8 cellular contexts compared by ENCODE assay signal in genomic region chrX:13734278-13735172, GRCh38. TPM values are rescaled to one million over a fixed set of nuclear protein-coding genes. Genes with fewer than 3 reads are reported as not detected.
DNase-seq lines count a peak whose midpoint lies in the region; ATAC-seq and TF ChIP-seq lines count a peak whose summit lies in the region.

A gene with protein sequence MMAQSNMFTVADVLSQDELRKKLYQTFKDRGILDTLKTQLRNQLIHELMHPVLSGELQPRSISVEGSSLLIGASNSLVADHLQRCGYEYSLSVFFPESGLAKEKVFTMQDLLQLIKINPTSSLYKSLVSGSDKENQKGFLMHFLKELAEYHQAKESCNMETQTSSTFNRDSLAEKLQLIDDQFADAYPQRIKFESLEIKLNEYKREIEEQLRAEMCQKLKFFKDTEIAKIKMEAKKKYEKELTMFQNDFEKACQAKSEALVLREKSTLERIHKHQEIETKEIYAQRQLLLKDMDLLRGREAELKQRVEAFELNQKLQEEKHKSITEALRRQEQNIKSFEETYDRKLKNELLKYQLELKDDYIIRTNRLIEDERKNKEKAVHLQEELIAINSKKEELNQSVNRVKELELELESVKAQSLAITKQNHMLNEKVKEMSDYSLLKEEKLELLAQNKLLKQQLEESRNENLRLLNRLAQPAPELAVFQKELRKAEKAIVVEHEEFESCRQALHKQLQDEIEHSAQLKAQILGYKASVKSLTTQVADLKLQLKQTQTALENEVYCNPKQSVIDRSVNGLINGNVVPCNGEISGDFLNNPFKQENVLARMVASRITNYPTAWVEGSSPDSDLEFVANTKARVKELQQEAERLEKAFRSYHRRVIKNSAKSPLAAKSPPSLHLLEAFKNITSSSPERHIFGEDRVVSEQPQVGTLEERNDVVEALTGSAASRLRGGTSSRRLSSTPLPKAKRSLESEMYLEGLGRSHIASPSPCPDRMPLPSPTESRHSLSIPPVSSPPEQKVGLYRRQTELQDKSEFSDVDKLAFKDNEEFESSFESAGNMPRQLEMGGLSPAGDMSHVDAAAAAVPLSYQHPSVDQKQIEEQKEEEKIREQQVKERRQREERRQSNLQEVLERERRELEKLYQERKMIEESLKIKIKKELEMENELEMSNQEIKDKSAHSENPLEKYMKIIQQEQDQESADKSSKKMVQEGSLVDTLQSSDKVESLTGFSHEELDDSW (plus strand): TSS chrX:13734748. CDS start chrX:13735072, 324 bp downstream.
Gene TRAPPC2 (minus strand): TSS chrX:13734620. CDS start chrX:13719963, 14,657 bp downstream.

- H3K27me3 ChIP-seq in spleen (replicated peaks in 1 of 7): peaks cover 0 to 11% (median 0%) of the 10 kb centered on the region in 7 donors

- DNase-seq in AG09309 (ENCODE audit: low read depth) (peak; percentile 90), NCI-H345 treated with DMSO at 0.1 percent for 48 hours (lab: John Stamatoyannopoulos, UW; ENCODE audit: unreplicated experiment) (peak; percentile 81), inferior parietal cortex (ENCODE audit: extremely low spot score) (peak; percentile 88), spleen (peak; percentile 97)
- DNase-seq in activated CD4-positive, CD25-positive, alpha-beta regulatory T cell (lab: John Stamatoyannopoulos, UW): peak; percentile 59 to 76 (median 70)
- DNase-seq in central memory CD4-positive, alpha-beta T cell: peak; percentile 91

- intact Hi-C loops in spleen (cut with DNase I; ENCODE audit: low total_unique reads): no loop called here

- peak; percentile 54 to 93 (median 68) for TF ChIP-seq POLR2A in spleen (IDR thresholded peaks at IDR 0.05)

- peaks cover 0 to 17% (median 0%) of the 10 kb centered on the region in 6 donors for H3K36me3 ChIP-seq in spleen

- peak within 1 kb of the TSS; percentile 92 for H3K4me3 ChIP-seq in AG09309 (ENCODE audit: control insufficient read depth, low read depth, low read length)
- H3K4me3 ChIP-seq in spleen: peak within 1 kb of the TSS; percentile 45 to 89 (median 64)

- H3K27ac ChIP-seq in spleen: peak within 1 kb of the TSS; percentile 90 to 98 (median 94)

- peaks cover 0 to 11% (median 0%) of the 10 kb centered on the region in 8 donors for H3K9me3 ChIP-seq in spleen

- WGBS in spleen, 5 donors: 0 to 11% (median 2%) methylated on average over 11 to 75 of the region's 75 CpGs

- H3K4me1 ChIP-seq in spleen: peaks cover 6 to 63% (median 40%) of the 10 kb centered on the region in 6 donors

- TF ChIP-seq CTCF in AG09309 (IDR thresholded peaks at IDR 0.05; ENCODE audit: control insufficient read depth, insufficient read depth, low read depth, low read length, missing control alignments): no peak
- TF ChIP-seq CTCF in spleen (IDR thresholded peaks at IDR 0.05 in 8 of 11, conservative IDR thresholded peaks at IDR 0.05 in 3 of 11): peak in 2 of 11 experiments; percentile 6 to 15

- ATAC-seq in GM19023 (IDR thresholded peaks at IDR 0.05; ENCODE audit: unreplicated experiment): peak; percentile 97
- ATAC-seq in HG03280 (IDR thresholded peaks at IDR 0.05; ENCODE audit: unreplicated experiment): peak; percentile 93

RNA-seq across cellular contexts. Expression of the first gene that starts in this region (rescaled TPM):
- 10 to 100 TPM; 33.6 to 54.8 (median 47.7) TPM for total RNA-seq in spleen
- polyA plus RNA-seq in spleen: 100 to 1,000 TPM in 1 of 3 donors, 10 to 100 TPM in 2; 52.1 to 138 (median 54.0) TPM

RNA-seq across cellular contexts. Expression of gene TRAPPC2, which starts in this region (rescaled TPM):
- 10 to 100 TPM; 21.2 to 29.5 (median 23.8) TPM for total RNA-seq in spleen
- polyA plus RNA-seq in spleen: 10 to 100 TPM; 10.8 to 12.0 (median 11.2) TPM

Comparison
In these comparisons a context has a peak if more than half of its experiments do, and no peak if none do; other contexts are left out.
1. Peak in every context shown above with its lines: DNase-seq, ATAC-seq, H3K4me3 ChIP-seq and H3K27ac ChIP-seq.